In genomic region chr5:42595597-42595996, GRCh38 we compare ENCODE assay signal across 22 cellular contexts.
A peak's percentile ranks its signal among the peaks of the same experiment; 100 is the strongest.
DNase-seq lines count a peak whose midpoint lies in the region; ATAC-seq and TF ChIP-seq lines count a peak whose summit lies in the region.
"Had no signal": no experiment of that assay in that cellular context is flagged by ENCODE, and none has a peak within 500 bp of the region (broad histone marks: within the 10 kb centered on the region; RNA-seq: fewer than 3 reads in every experiment).

No MANE protein-coding gene starts in this region.

- H3K9me3 Mint-ChIP-seq in Caco-2 (ENCODE audit: unreplicated experiment): no peaks in the 10 kb centered on the region
- H3K9me3 Mint-ChIP-seq: activated naive CD4-positive, alpha-beta T cell treated with anti-CD3 and anti-CD28 coated beads, Interleukin-2, amount 50 U/mL, for 24 hours; CD8-positive, alpha-beta memory T cell had no signal

- no peak overlapping the region for H3K4me3 Mint-ChIP-seq in Caco-2 (ENCODE audit: unreplicated experiment)
- H3K4me3 Mint-ChIP-seq: activated naive CD4-positive, alpha-beta T cell treated with anti-CD3 and anti-CD28 coated beads, Interleukin-2, amount 50 U/mL, for 24 hours; CD8-positive, alpha-beta memory T cell; naive B cell had no signal

- H3K27me3 ChIP-seq in DND-41 (ENCODE audit: insufficient read depth, low read length, poor library complexity) (peaks cover 3% of the 10 kb centered on the region), Caco-2 (replicated peaks; ENCODE audit: control insufficient read depth, insufficient read depth, low read length) (no peaks in the 10 kb centered on the region)
- H3K27me3 ChIP-seq: heart left ventricle had no signal

- H3K4me3 ChIP-seq in DND-41 (ENCODE audit: low read depth in 1 of 2, low read length in 2 of 2): no peak overlapping the region
- no peak overlapping the region for H3K4me3 ChIP-seq in Caco-2 (ENCODE audit: low read depth, low read length)
- H3K4me3 ChIP-seq: heart left ventricle, PC-9 had no signal

- no peak overlapping the region for H2AFZ ChIP-seq in DND-41 (ENCODE audit: low read depth, low read length)
- H2AFZ ChIP-seq: PC-9 had no signal

- POLR2A ChIA-PET in Caco-2 (lab: Charles Lee): no interaction called here

- H4K20me1 ChIP-seq in DND-41 (ENCODE audit: insufficient read depth, low read length): no peaks in the 10 kb centered on the region

- H3K4me2 ChIP-seq in DND-41 (ENCODE audit: insufficient read depth, low read length): no peak overlapping the region
- H3K4me2 ChIP-seq: KMS-11, PC-9 had no signal

- H3K9ac ChIP-seq in DND-41 (ENCODE audit: low read depth, low read length): no peak overlapping the region
- H3K9ac ChIP-seq: KMS-11 had no signal

- BruUV-seq in Caco-2 (replicated peaks; lab: Mats Ljungman, UMichigan): no TSS peak

- DNase-seq in NCI-H1417 (lab: John Stamatoyannopoulos, UW) (peak; percentile 3 to 67 (median 39)), NCI-H1417 treated with DMSO at 0.1 percent for 48 hours (lab: John Stamatoyannopoulos, UW) (no peak), DND-41 (no peak), NCI-H69 (lab: John Stamatoyannopoulos, UW) (peak; percentile 3), myocyte (ENCODE audit: low read depth) (peak; percentile 30), HUDEP-2 (lab: John Stamatoyannopoulos, UW; ENCODE audit: unreplicated experiment in 76 of 76) (no peak), Caco-2 (no peak), NCI-H1930 (lab: John Stamatoyannopoulos, UW) (no peak)
- DNase-seq: 8988T; AML-193; CD8-positive, alpha-beta memory T cell; effector CD8-positive, alpha-beta T cell; EL; heart left ventricle; left cardiac atrium; naive B cell; NCI-H774; PC-9; Right ventricle myocardium superior had no signal

- CTCF ChIA-PET in Caco-2 (lab: Charles Lee): no interaction called here

- H3K4me1 ChIP-seq in DND-41 (ENCODE audit: insufficient read depth, low read length) (no peaks in the 10 kb centered on the region), Caco-2 (0 out of 2 replicates have a peak, but pooled peaks cover 8% of the 10 kb centered on the region)

- no peaks in the 10 kb centered on the region for H3K36me3 Mint-ChIP-seq in Caco-2 (ENCODE audit: insufficient read depth, unreplicated experiment)
- H3K36me3 Mint-ChIP-seq: activated naive CD4-positive, alpha-beta T cell treated with anti-CD3 and anti-CD28 coated beads, Interleukin-2, amount 50 U/mL, for 24 hours; CD8-positive, alpha-beta memory T cell; naive B cell had no signal

- no peaks in the 10 kb centered on the region for H3K36me3 ChIP-seq in DND-41 (ENCODE audit: insufficient read depth, low read length)
- no peaks in the 10 kb centered on the region for H3K36me3 ChIP-seq in Caco-2 (ENCODE audit: control insufficient read depth, insufficient read depth, low read length)
- H3K36me3 ChIP-seq: heart left ventricle had no signal

- H3K4me1 Mint-ChIP-seq in Caco-2 (ENCODE audit: low read depth, unreplicated experiment): peaks cover 7% of the 10 kb centered on the region
- H3K4me1 Mint-ChIP-seq: activated naive CD4-positive, alpha-beta T cell treated with anti-CD3 and anti-CD28 coated beads, Interleukin-2, amount 50 U/mL, for 24 hours had no signal

- H3K9me3 ChIP-seq in DND-41 (ENCODE audit: insufficient read depth, low read length, severe bottlenecking) (no peaks in the 10 kb centered on the region), Caco-2 (no peaks in the 10 kb centered on the region; the same call in 1 of the 2 replicates)
- H3K9me3 ChIP-seq: heart left ventricle had no signal

- intact Hi-C loops in Caco-2 (cut with micrococcal nuclease; ENCODE audit: unreplicated experiment): no loop called here

- no peaks in the 10 kb centered on the region for H3K79me2 ChIP-seq in DND-41 (ENCODE audit: insufficient read depth, low read length)

- H3K27me3 Mint-ChIP-seq in Caco-2 (ENCODE audit: insufficient read depth, unreplicated experiment): no peaks in the 10 kb centered on the region
- H3K27me3 Mint-ChIP-seq: naive B cell had no signal

- ATAC-seq in DND-41 (ENCODE audit: insufficient read depth, low read depth): 0 out of 3 replicates have a peak, but pooled peaks have one; percentile 40
- ATAC-seq: heart left ventricle, left cardiac atrium had no signal

- TF ChIP-seq CTCF in DND-41 (IDR thresholded peaks at IDR 0.05; ENCODE audit: borderline replicate concordance, extremely low read depth, low read length, poor library complexity, severe bottlenecking) (no peak), Caco-2 (IDR thresholded peaks at IDR 0.05; ENCODE audit: insufficient read depth in 1 of 2, low read depth in 1 of 2, low read length in 1 of 2, severe bottlenecking in 1 of 2, unreplicated experiment in 1 of 2) (no peak)

- H3K27ac Mint-ChIP-seq in Caco-2 (ENCODE audit: unreplicated experiment): no peak overlapping the region
- H3K27ac Mint-ChIP-seq: activated naive CD4-positive, alpha-beta T cell treated with anti-CD3 and anti-CD28 coated beads, Interleukin-2, amount 50 U/mL, for 24 hours had no signal

- H3K27ac ChIP-seq in DND-41 (ENCODE audit: low read length): no peak overlapping the region
- H3K27ac ChIP-seq: heart left ventricle, KMS-11, PC-9, VCaP had no signal

Comparison
In these comparisons a context has a peak if more than half of its experiments do, and no peak if none do; other contexts are left out.
1. DNase-seq: peak in NCI-H1417 (3 of 3), NCI-H69 (single experiment) and myocyte (single experiment); none in NCI-H1417 treated with DMSO at 0.1 percent for 48 hours (single experiment), DND-41 (single experiment), HUDEP-2 (0 of 76), Caco-2 (0 of 2) and NCI-H1930 (0 of 2).